12 cellular contexts compared by ENCODE assay signal in the genomic region with DNA sequence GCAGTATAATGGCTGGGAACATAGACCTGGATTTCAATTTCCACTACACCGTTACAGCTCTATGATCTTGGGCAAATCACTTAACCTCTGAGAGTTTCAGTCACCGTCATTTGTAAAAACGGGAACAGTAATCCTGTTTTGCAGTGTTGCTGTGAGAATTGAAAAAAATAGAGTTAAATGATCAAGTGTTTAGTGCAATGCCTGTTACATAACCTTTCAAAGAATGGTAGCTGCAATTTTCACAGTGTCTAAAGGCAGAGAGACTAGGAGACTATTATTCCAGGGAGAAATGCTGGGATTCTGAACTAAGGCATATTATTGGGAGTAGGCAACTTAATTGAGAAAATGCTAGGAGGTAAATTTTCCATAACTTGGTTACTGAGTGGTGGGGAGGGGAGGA. TPM values are rescaled to one million over a fixed set of nuclear protein-coding genes. Genes with fewer than 3 reads are reported as not detected.
DNase-seq lines count a peak whose midpoint lies in the region; ATAC-seq and TF ChIP-seq lines count a peak whose summit lies in the region.
"Had no signal": no experiment of that assay in that cellular context is flagged by ENCODE, and none has a peak within 500 bp of the region (broad histone marks: within the 10 kb centered on the region; RNA-seq: fewer than 3 reads in every experiment).

No MANE protein-coding gene starts in this region.

- in situ Hi-C loops in HAP-1 (cut with MboI; ENCODE audit: low sequenced_read_pairs): no loop called here

- H3K9me3 Mint-ChIP-seq in activated CD4-positive, alpha-beta T cell treated with anti-CD3 and anti-CD28 coated beads, Interleukin-2, amount 10 ng/mL, durations not matched to agents 24 days and 14 days: peaks cover 5% of the 10 kb centered on the region
- H3K9me3 Mint-ChIP-seq in brain (peaks cover 0 to 2% (median 0%) of the 10 kb centered on the region in 5 experiments), neural progenitor cell (no peaks in the 10 kb centered on the region)

- H3K4me3 Mint-ChIP-seq in activated CD4-positive, alpha-beta T cell treated with anti-CD3 and anti-CD28 coated beads, Interleukin-2, amount 10 ng/mL, durations not matched to agents 24 days and 14 days: peak overlapping the region; percentile 91
- H3K4me3 Mint-ChIP-seq in brain (peak overlapping the region; percentile 20 to 94 (median 54)), neural progenitor cell (no peak overlapping the region)

- H4K20me1 ChIP-seq in Loucy (ENCODE audit: insufficient read depth, low read length, poor library complexity, severe bottlenecking) (peaks cover 59% of the 10 kb centered on the region), neural progenitor cell (ENCODE audit: low read depth) (peaks cover 22% of the 10 kb centered on the region)

- peak overlapping the region; percentile 98 for H3K4me2 ChIP-seq in Loucy (ENCODE audit: low read depth, low read length, poor library complexity, severe bottlenecking)
- H3K4me2 ChIP-seq in neural progenitor cell: peak overlapping the region; percentile 90

- no peak for DNase-seq in activated CD4-positive, alpha-beta T cell treated with anti-CD3 and anti-CD28 coated beads, Interleukin-2, amount 10 ng/mL, durations not matched to agents 24 days and 14 days
- DNase-seq in activated CD4-positive, alpha-beta T cell treated with anti-CD3 and anti-CD28 coated beads for 48 hours: no peak
- DNase-seq in neural progenitor cell (ENCODE audit: low spot score) (no peak), DMS114 treated with DMSO at 0.1 percent for 48 hours (lab: John Stamatoyannopoulos, UW; ENCODE audit: unreplicated experiment) (no peak), HAP-1 (ENCODE audit: low spot score in 2 of 2) (no peak)
- DNase-seq: left lung, NCI-H1930 had no signal

- H3K36me3 ChIP-seq in Loucy (ENCODE audit: insufficient read depth, low read length) (no peaks in the 10 kb centered on the region), neural progenitor cell (no peaks in the 10 kb centered on the region), HAP-1 (replicated peaks) (no peaks in the 10 kb centered on the region; the same call in 1 of the 2 replicates)
- H3K36me3 ChIP-seq: gastroesophageal sphincter, left lung, tibial nerve had no signal

- H3F3A ChIP-seq in Loucy (ENCODE audit: low read depth) (0 out of 2 replicates have a peak, but pooled peaks cover 5% of the 10 kb centered on the region), neural progenitor cell (ENCODE audit: low read depth) (no peaks in the 10 kb centered on the region)

- H3K9ac ChIP-seq in Loucy (ENCODE audit: low read depth, low read length, poor library complexity, severe bottlenecking) (peak overlapping the region; percentile 93), neural progenitor cell (no peak overlapping the region)

- no peak overlapping the region for H3K27ac ChIP-seq in neural progenitor cell
- H3K27ac ChIP-seq: tibial nerve had no signal

- ATAC-seq in HG03108 (IDR thresholded peaks at IDR 0.05; ENCODE audit: unreplicated experiment): no peak
- ATAC-seq: gastroesophageal sphincter, left lung had no signal

- H3K4me1 ChIP-seq in Loucy (ENCODE audit: insufficient read depth, low read length, poor library complexity, severe bottlenecking) (peaks cover 77% of the 10 kb centered on the region), neural progenitor cell (peaks cover 20% of the 10 kb centered on the region), HAP-1 (peaks cover 42% of the 10 kb centered on the region)

- H3K27me3 Mint-ChIP-seq in activated CD4-positive, alpha-beta T cell treated with anti-CD3 and anti-CD28 coated beads, Interleukin-2, amount 10 ng/mL, durations not matched to agents 24 days and 14 days: no peaks in the 10 kb centered on the region
- H3K27me3 Mint-ChIP-seq in brain: peaks cover 3% of the 10 kb centered on the region
- H3K27me3 Mint-ChIP-seq in neural progenitor cell (ENCODE audit: insufficient read depth, low read depth): no peaks in the 10 kb centered on the region

- intact Hi-C loops in activated CD4-positive, alpha-beta T cell treated with anti-CD3 and anti-CD28 coated beads, Interleukin-2, amount 10 ng/mL, durations not matched to agents 24 days and 14 days (cut with micrococcal nuclease): no loop called here

- H3K27ac Mint-ChIP-seq in activated CD4-positive, alpha-beta T cell treated with anti-CD3 and anti-CD28 coated beads, Interleukin-2, amount 10 ng/mL, durations not matched to agents 24 days and 14 days: no peak overlapping the region
- H3K27ac Mint-ChIP-seq in brain (peak overlapping the region in 1 of 5 experiments; percentile 53), neural progenitor cell (no peak overlapping the region)

- peaks cover 22% of the 10 kb centered on the region for H3K36me3 Mint-ChIP-seq in activated CD4-positive, alpha-beta T cell treated with anti-CD3 and anti-CD28 coated beads, Interleukin-2, amount 10 ng/mL, durations not matched to agents 24 days and 14 days (ENCODE audit: low read depth)
- peaks cover 9% of the 10 kb centered on the region for H3K36me3 Mint-ChIP-seq in brain
- peaks cover 10% of the 10 kb centered on the region for H3K36me3 Mint-ChIP-seq in neural progenitor cell

- H3K4me1 Mint-ChIP-seq in activated CD4-positive, alpha-beta T cell treated with anti-CD3 and anti-CD28 coated beads, Interleukin-2, amount 10 ng/mL, durations not matched to agents 24 days and 14 days: peaks cover 56% of the 10 kb centered on the region
- H3K4me1 Mint-ChIP-seq in brain (peaks cover 54% of the 10 kb centered on the region), neural progenitor cell (peaks cover 24% of the 10 kb centered on the region)

- peaks cover 7% of the 10 kb centered on the region for H3K27me3 ChIP-seq in Loucy (ENCODE audit: insufficient read depth, low read length, poor library complexity, severe bottlenecking)
- H3K27me3 ChIP-seq in neural progenitor cell: no peaks in the 10 kb centered on the region
- no peaks in the 10 kb centered on the region for H3K27me3 ChIP-seq in HAP-1 (ENCODE audit: low read depth)
- H3K27me3 ChIP-seq: gastroesophageal sphincter, left lung, tibial nerve had no signal

- TF ChIP-seq CTCF in Loucy (conservative IDR thresholded peaks at IDR 0.05; ENCODE audit: low read length): no peak
- no peak for TF ChIP-seq CTCF in brain (conservative IDR thresholded peaks at IDR 0.05)
- TF ChIP-seq CTCF in neural progenitor cell (IDR thresholded peaks at IDR 0.05): no peak

- no peaks in the 10 kb centered on the region for H3K9me3 ChIP-seq in Loucy (ENCODE audit: insufficient read depth, low read depth, low read length)
- no peaks in the 10 kb centered on the region for H3K9me3 ChIP-seq in neural progenitor cell (ENCODE audit: low read depth)
- H3K9me3 ChIP-seq in HAP-1: no peaks in the 10 kb centered on the region
- H3K9me3 ChIP-seq: gastroesophageal sphincter, left lung, tibial nerve had no signal

- H2AFZ ChIP-seq in Loucy (ENCODE audit: low read length): no peak overlapping the region
- no peak overlapping the region for H2AFZ ChIP-seq in neural progenitor cell (replicated peaks)

- peaks cover 82% of the 10 kb centered on the region for H3K79me2 ChIP-seq in Loucy (ENCODE audit: insufficient read depth, low read length)
- peaks cover 76% of the 10 kb centered on the region for H3K79me2 ChIP-seq in neural progenitor cell (ENCODE audit: low read depth)

- H3K4me3 ChIP-seq in Loucy (ENCODE audit: low read length, poor library complexity, severe bottlenecking) (peak overlapping the region; percentile 93), neural progenitor cell (no peak overlapping the region), HAP-1 (no peak overlapping the region)
- H3K4me3 ChIP-seq: tibial nerve had no signal

- H3K9me2 ChIP-seq in Loucy (replicated peaks; ENCODE audit: low read depth, low read length): no peaks in the 10 kb centered on the region

RNA-seq across cellular contexts. Expression of gene AGPS, which starts 2.0 kb away (rescaled TPM):
- 74.0 and 76.7 TPM in 2 replicates for total RNA-seq in activated CD4-positive, alpha-beta T cell treated with anti-CD3 and anti-CD28 coated beads, Interleukin-2, amount 10 ng/mL, durations not matched to agents 24 days and 14 days
- polyA plus RNA-seq in brain (ENCODE audit: insufficient read depth, low read depth, low replicate concordance): 8.4 TPM
- total RNA-seq in neural progenitor cell (ENCODE audit: low replicate concordance): 49.6 and 63.5 TPM in 2 replicates
